ENCODE assay signal across 8 cellular contexts in genomic region chr2:227939271-227940027, GRCh38.
DNase-seq lines count a peak whose midpoint lies in the region; TF ChIP-seq lines count a peak whose summit lies in the region.

No MANE protein-coding gene starts in this region.

- H3K14ac ChIP-seq in H9 (ENCODE audit: insufficient read depth, low read length), result no peak overlapping the region

- H2BK120ac ChIP-seq in H9 (ENCODE audit: low read depth, low read length, poor library complexity, severe bottlenecking), result no peak overlapping the region

- no peaks in the 10 kb centered on the region for H3K36me3 ChIP-seq in DOHH2 (ENCODE audit: control insufficient read depth, low read length)

- H3K9me3 ChIP-seq in DOHH2 (ENCODE audit: control insufficient read depth, insufficient read depth, low read length), result no peaks in the 10 kb centered on the region
- H3K9me3 ChIP-seq in H9 (ENCODE audit: control insufficient read depth, low read depth, low read length), result no peaks in the 10 kb centered on the region

- no peak overlapping the region for H3K18ac ChIP-seq in H9 (ENCODE audit: insufficient read length, low read depth, low read length)

- DNase-seq in H9 (peak; percentile 64), NCI-H510A treated with DMSO at 0.1 percent for 48 hours (lab: John Stamatoyannopoulos, UW) (peak; percentile 54), dermis blood vessel endothelial cell (peak; percentile 56), nephron progenitor cell (peak; percentile 43), coronary artery (ENCODE audit: low spot score) (no peak)
- DNase-seq in stimulated activated CD4-positive, alpha-beta T cell treated with anti-CD3 and anti-CD28 coated beads, Interleukin-15, amount 100 ng/mL, for 24 hours, result no peak
- DNase-seq in activated CD4-positive, CD25-positive, alpha-beta regulatory T cell treated with anti-CD3 and anti-CD28 coated beads, Interleukin-2, amount 50 U/mL, for 72 hours, result no peak

- H3T11ph ChIP-seq in H9 (ENCODE audit: low read length), result no peak overlapping the region

- H2AK5ac ChIP-seq in H9 (ENCODE audit: insufficient read length, low read length), result no peak overlapping the region

- peak overlapping the region; percentile 76 for H2AFZ ChIP-seq in H9 (ENCODE audit: low read length)

- H2BK12ac ChIP-seq in H9 (ENCODE audit: insufficient read length, low read depth, low read length), result no peak overlapping the region

- H3K27me3 ChIP-seq in DOHH2 (ENCODE audit: control insufficient read depth, low read length) (no peaks in the 10 kb centered on the region), H9 (ENCODE audit: insufficient read depth, low read length) (no peaks in the 10 kb centered on the region)

- H2BK20ac ChIP-seq in H9 (ENCODE audit: low read depth, low read length, poor library complexity, severe bottlenecking), result no peak overlapping the region

- no CpG with 5 or more reads among the region's 11 CpGs for WGBS in H9 (ENCODE audit: extremely low coverage, insufficient read length, low lambda C conversion rate)

- no peak overlapping the region for H3K4ac ChIP-seq in H9 (ENCODE audit: low read depth, low read length)

- H3K79me2 ChIP-seq in DOHH2 (ENCODE audit: control insufficient read depth, low read length), result no peaks in the 10 kb centered on the region
- no peaks in the 10 kb centered on the region for H3K79me2 ChIP-seq in H9 (ENCODE audit: insufficient read depth, low read length)

- H3K4me1 ChIP-seq in DOHH2 (ENCODE audit: control insufficient read depth, low read length) (no peaks in the 10 kb centered on the region), H9 (ENCODE audit: insufficient read depth, low read length) (no peaks in the 10 kb centered on the region)

- no peak overlapping the region for H4K8ac ChIP-seq in H9 (replicated peaks; ENCODE audit: insufficient read length, low read depth, low read length)

- H4K5ac ChIP-seq in H9 (ENCODE audit: insufficient read length, low read depth, low read length), result no peak overlapping the region

- H2BK15ac ChIP-seq in H9 (ENCODE audit: low read depth, low read length), result no peak overlapping the region

- H3K23me2 ChIP-seq in H9 (ENCODE audit: insufficient read length, low read depth, low read length, poor library complexity, severe bottlenecking), result no peaks in the 10 kb centered on the region

- no peak overlapping the region for H3K4me3 Mint-ChIP-seq in H9
- H3K4me3 Mint-ChIP-seq in nephron progenitor cell, result peak overlapping the region; percentile 29

- H3K27ac Mint-ChIP-seq in H9 (peak overlapping the region in 1 of 3 experiments; percentile 4; a peak in 2 of 7 replicates), nephron progenitor cell (no peak overlapping the region)

- no peaks in the 10 kb centered on the region for H3F3A ChIP-seq in DOHH2 (ENCODE audit: control insufficient read depth, insufficient read depth)

- H3K4me3 ChIP-seq in DOHH2 (ENCODE audit: low read length), result no peak overlapping the region
- H3K4me3 ChIP-seq in coronary artery, result no peak overlapping the region

- no peak overlapping the region for H3K56ac ChIP-seq in H9 (ENCODE audit: insufficient read length, low read depth, low read length)

- H3K4me1 Mint-ChIP-seq in H9 (peaks cover 6 to 10% of the 10 kb centered on the region in 2 experiments), nephron progenitor cell (peaks cover 16% of the 10 kb centered on the region)

- no peaks in the 10 kb centered on the region for H3K36me3 Mint-ChIP-seq in H9 (ENCODE audit: insufficient read depth in 1 of 3, low read depth in 3 of 3)
- H3K36me3 Mint-ChIP-seq in nephron progenitor cell (ENCODE audit: low read depth), result no peaks in the 10 kb centered on the region

- no peaks in the 10 kb centered on the region for H3K79me1 ChIP-seq in H9 (ENCODE audit: insufficient read depth, low read depth, low read length, poor library complexity, severe bottlenecking)

- no peak overlapping the region for H2BK5ac ChIP-seq in H9 (ENCODE audit: insufficient read length, low read length)

- no peak overlapping the region for H3K23ac ChIP-seq in H9 (ENCODE audit: insufficient read length, low read depth, low read length)

- H3K9ac ChIP-seq in H9 (ENCODE audit: extremely low read depth, insufficient read length, low read length), result no peak overlapping the region

- TF ChIP-seq CTCF in DOHH2 (IDR thresholded peaks at IDR 0.05; ENCODE audit: low read depth, low read length, poor library complexity, severe bottlenecking), result peak; percentile 66
- TF ChIP-seq CTCF in H9 (conservative IDR thresholded peaks at IDR 0.05), result peak; percentile 85
- TF ChIP-seq CTCF in nephron progenitor cell (IDR thresholded peaks at IDR 0.05), result peak; percentile 55
- no peak for TF ChIP-seq CTCF in coronary artery (IDR thresholded peaks at IDR 0.05)

- H3K27me3 Mint-ChIP-seq in H9 (ENCODE audit: low read depth), result no peaks in the 10 kb centered on the region
- H3K27me3 Mint-ChIP-seq in nephron progenitor cell (ENCODE audit: low read depth, poor library complexity), result peaks cover 5% of the 10 kb centered on the region

- H3K27ac ChIP-seq in DOHH2 (ENCODE audit: low read depth, low read length) (no peak overlapping the region), H9 (ENCODE audit: insufficient read length, low read depth, low read length) (no peak overlapping the region), coronary artery (no peak overlapping the region)

- no peak overlapping the region for H4K91ac ChIP-seq in H9 (ENCODE audit: insufficient read length, low read depth, low read length)

- H3K9me2 ChIP-seq in DOHH2 (replicated peaks; ENCODE audit: control insufficient read depth, low read length), result no peaks in the 10 kb centered on the region

- H4K20me1 ChIP-seq in DOHH2 (ENCODE audit: control insufficient read depth, insufficient read depth, low read depth, low read length) (no peaks in the 10 kb centered on the region), H9 (ENCODE audit: control insufficient read depth, insufficient read depth, insufficient read length) (no peaks in the 10 kb centered on the region)

- H3K9me3 Mint-ChIP-seq in H9 (peaks cover 3% of the 10 kb centered on the region in 2 experiments; a peak in 2 of 5 replicates), nephron progenitor cell (no peaks in the 10 kb centered on the region)

- H3K4me2 ChIP-seq in DOHH2 (ENCODE audit: low read length) (no peak overlapping the region), H9 (ENCODE audit: insufficient read depth, insufficient read length, low read length) (no peak overlapping the region)

Comparison
In these comparisons a context has a peak if more than half of its experiments do, and no peak if none do; other contexts are left out.
1. DNase-seq: peak in H9 (single experiment), NCI-H510A treated with DMSO at 0.1 percent for 48 hours (single experiment), dermis blood vessel endothelial cell (single experiment) and nephron progenitor cell (single experiment); none in coronary artery (single experiment), stimulated activated CD4-positive, alpha-beta T cell treated with anti-CD3 and anti-CD28 coated beads, Interleukin-15, amount 100 ng/mL, for 24 hours (single experiment) and activated CD4-positive, CD25-positive, alpha-beta regulatory T cell treated with anti-CD3 and anti-CD28 coated beads, Interleukin-2, amount 50 U/mL, for 72 hours (single experiment).